In the genomic region with DNA sequence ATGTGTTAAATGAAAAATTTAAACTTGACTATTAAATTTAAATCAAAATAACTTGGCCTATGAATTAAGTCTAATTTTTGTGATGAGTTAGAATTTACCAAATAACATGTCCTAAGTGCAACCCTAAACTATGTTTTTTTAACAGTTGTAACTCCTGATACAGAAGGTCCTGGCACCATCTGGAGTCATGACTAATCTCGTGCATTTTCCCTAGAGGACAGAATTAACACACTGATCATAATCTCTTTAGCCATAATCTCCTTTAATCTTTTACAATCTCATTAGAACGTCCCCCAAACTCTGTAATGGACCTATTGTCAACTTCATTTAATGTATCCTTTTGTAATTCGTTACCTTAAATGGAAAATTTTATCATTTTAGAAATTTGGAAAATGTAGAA, we compare ENCODE assay signal across 16 cellular contexts.
DNase-seq lines count a peak whose midpoint lies in the region; ATAC-seq, FAIRE-seq and TF ChIP-seq lines count a peak whose summit lies in the region.
"Had no signal": no experiment of that assay in that cellular context is flagged by ENCODE, and none has a peak within 500 bp of the region (broad histone marks: within the 10 kb centered on the region; RNA-seq: fewer than 3 reads in every experiment).

No MANE protein-coding gene starts in this region.

- no peaks in the 10 kb centered on the region for H3K79me2 ChIP-seq in astrocyte (ENCODE audit: insufficient read depth, low read length)

- no peaks in the 10 kb centered on the region for H3K36me3 Mint-ChIP-seq in astrocyte (ENCODE audit: low read depth, unreplicated experiment)

- ATAC-seq in HG03280 (IDR thresholded peaks at IDR 0.05; ENCODE audit: unreplicated experiment): no peak

- no peaks in the 10 kb centered on the region for H3K36me3 ChIP-seq in astrocyte (ENCODE audit: insufficient read depth, low read length)
- H3K36me3 ChIP-seq: colonic mucosa, esophagus muscularis mucosa had no signal

- H4K20me1 ChIP-seq in astrocyte (ENCODE audit: insufficient read depth, low read length): no peaks in the 10 kb centered on the region

- DNase-seq in COLO829 (ENCODE audit: low spot score) (peak; percentile 8), HTR-8/SVneo (ENCODE audit: insufficient read length, low spot score) (peak; percentile 18), astrocyte (ENCODE audit: low read depth) (peak; percentile 55), hepatic stellate cell (ENCODE audit: low spot score) (peak; percentile 3), COR-L47 (lab: John Stamatoyannopoulos, UW) (no peak), mucosa of gallbladder (ENCODE audit: low spot score) (no peak)
- no peak for DNase-seq in central memory CD4-positive, alpha-beta T cell
- DNase-seq: colonic mucosa, DMS79 treated with DMSO at 0.1 percent for 48 hours, immature natural killer cell, NCI-H2029 treated with DMSO at 0.1 percent for 48 hours had no signal

- no peak overlapping the region for H3K27ac ChIP-seq in astrocyte (ENCODE audit: low read depth, low read length)
- H3K27ac ChIP-seq: colonic mucosa, esophagus muscularis mucosa, SK-N-MC had no signal

- TF ChIP-seq CTCF in astrocyte (IDR thresholded peaks at IDR 0.05; ENCODE audit: insufficient read depth, low read depth, low read length): no peak

- FAIRE-seq in HTR-8/SVneo (lab: Jason Lieb, UNC) (no peak), astrocyte (lab: Jason Lieb, UNC) (peak; percentile 65)

- H3K27me3 ChIP-seq in astrocyte (ENCODE audit: insufficient read depth, low read length): no peaks in the 10 kb centered on the region
- H3K27me3 ChIP-seq: colonic mucosa, esophagus muscularis mucosa had no signal

- peaks cover 20% of the 10 kb centered on the region for H3K4me1 ChIP-seq in astrocyte (ENCODE audit: insufficient read depth, low read length)
- H3K4me1 ChIP-seq: colonic mucosa had no signal

- H3K9ac ChIP-seq in astrocyte (ENCODE audit: low read length): no peak overlapping the region

- peaks cover 28% of the 10 kb centered on the region for H3K4me1 Mint-ChIP-seq in astrocyte (ENCODE audit: low read depth, unreplicated experiment)
- H3K4me1 Mint-ChIP-seq: activated naive CD4-positive, alpha-beta T cell treated with anti-CD3 and anti-CD28 coated beads, Interleukin-2, amount 50 U/mL, for 24 hours; immature natural killer cell had no signal

- H3K4me3 ChIP-seq in astrocyte (ENCODE audit: insufficient read depth, low read depth, low read length): no peak overlapping the region
- H3K4me3 ChIP-seq: colonic mucosa, esophagus muscularis mucosa, SK-N-MC had no signal

- H3K27me3 Mint-ChIP-seq in astrocyte (ENCODE audit: low read depth, unreplicated experiment): no peaks in the 10 kb centered on the region
- H3K27me3 Mint-ChIP-seq: activated naive CD4-positive, alpha-beta T cell treated with anti-CD3 and anti-CD28 coated beads, Interleukin-2, amount 50 U/mL, for 24 hours; progenitor cell of endocrine pancreas had no signal

- no peak overlapping the region for H2AFZ ChIP-seq in astrocyte (ENCODE audit: low read depth, low read length)

- no peak overlapping the region for H3K27ac Mint-ChIP-seq in astrocyte (ENCODE audit: unreplicated experiment)
- H3K27ac Mint-ChIP-seq: activated naive CD4-positive, alpha-beta T cell treated with anti-CD3 and anti-CD28 coated beads, Interleukin-2, amount 50 U/mL, for 24 hours; immature natural killer cell; progenitor cell of endocrine pancreas had no signal

- no peaks in the 10 kb centered on the region for H3K9me3 ChIP-seq in astrocyte (ENCODE audit: insufficient read depth, low read depth, low read length)
- H3K9me3 ChIP-seq: colonic mucosa, esophagus muscularis mucosa had no signal

- H3K9me3 Mint-ChIP-seq in astrocyte (ENCODE audit: unreplicated experiment): no peaks in the 10 kb centered on the region
- H3K9me3 Mint-ChIP-seq: activated naive CD4-positive, alpha-beta T cell treated with anti-CD3 and anti-CD28 coated beads, Interleukin-2, amount 50 U/mL, for 24 hours; immature natural killer cell had no signal

- H3K4me2 ChIP-seq in astrocyte (ENCODE audit: low read length): no peak overlapping the region

- H3K4me3 Mint-ChIP-seq in astrocyte (ENCODE audit: unreplicated experiment): no peak overlapping the region
- H3K4me3 Mint-ChIP-seq: activated naive CD4-positive, alpha-beta T cell treated with anti-CD3 and anti-CD28 coated beads, Interleukin-2, amount 50 U/mL, for 24 hours; immature natural killer cell had no signal

Comparison
In these comparisons a context has a peak if more than half of its experiments do, and no peak if none do; other contexts are left out.
1. DNase-seq: peak in COLO829 (single experiment), HTR-8/SVneo (single experiment), astrocyte (single experiment) and hepatic stellate cell (single experiment); none in central memory CD4-positive, alpha-beta T cell (single experiment), COR-L47 (single experiment) and mucosa of gallbladder (single experiment).